1 cellular context compared by ENCODE assay signal in genomic region chr11:66315921-66316811, GRCh38.
TF ChIP-seq lines count a peak whose summit lies in the region.

No MANE protein-coding gene starts in this region.

TF ChIP-seq in GM23338, 12 proteins besides CTCF, POLR2A, EP300 and RAD21 (continued from another document):
- TF ChIP-seq, protein P1, sequence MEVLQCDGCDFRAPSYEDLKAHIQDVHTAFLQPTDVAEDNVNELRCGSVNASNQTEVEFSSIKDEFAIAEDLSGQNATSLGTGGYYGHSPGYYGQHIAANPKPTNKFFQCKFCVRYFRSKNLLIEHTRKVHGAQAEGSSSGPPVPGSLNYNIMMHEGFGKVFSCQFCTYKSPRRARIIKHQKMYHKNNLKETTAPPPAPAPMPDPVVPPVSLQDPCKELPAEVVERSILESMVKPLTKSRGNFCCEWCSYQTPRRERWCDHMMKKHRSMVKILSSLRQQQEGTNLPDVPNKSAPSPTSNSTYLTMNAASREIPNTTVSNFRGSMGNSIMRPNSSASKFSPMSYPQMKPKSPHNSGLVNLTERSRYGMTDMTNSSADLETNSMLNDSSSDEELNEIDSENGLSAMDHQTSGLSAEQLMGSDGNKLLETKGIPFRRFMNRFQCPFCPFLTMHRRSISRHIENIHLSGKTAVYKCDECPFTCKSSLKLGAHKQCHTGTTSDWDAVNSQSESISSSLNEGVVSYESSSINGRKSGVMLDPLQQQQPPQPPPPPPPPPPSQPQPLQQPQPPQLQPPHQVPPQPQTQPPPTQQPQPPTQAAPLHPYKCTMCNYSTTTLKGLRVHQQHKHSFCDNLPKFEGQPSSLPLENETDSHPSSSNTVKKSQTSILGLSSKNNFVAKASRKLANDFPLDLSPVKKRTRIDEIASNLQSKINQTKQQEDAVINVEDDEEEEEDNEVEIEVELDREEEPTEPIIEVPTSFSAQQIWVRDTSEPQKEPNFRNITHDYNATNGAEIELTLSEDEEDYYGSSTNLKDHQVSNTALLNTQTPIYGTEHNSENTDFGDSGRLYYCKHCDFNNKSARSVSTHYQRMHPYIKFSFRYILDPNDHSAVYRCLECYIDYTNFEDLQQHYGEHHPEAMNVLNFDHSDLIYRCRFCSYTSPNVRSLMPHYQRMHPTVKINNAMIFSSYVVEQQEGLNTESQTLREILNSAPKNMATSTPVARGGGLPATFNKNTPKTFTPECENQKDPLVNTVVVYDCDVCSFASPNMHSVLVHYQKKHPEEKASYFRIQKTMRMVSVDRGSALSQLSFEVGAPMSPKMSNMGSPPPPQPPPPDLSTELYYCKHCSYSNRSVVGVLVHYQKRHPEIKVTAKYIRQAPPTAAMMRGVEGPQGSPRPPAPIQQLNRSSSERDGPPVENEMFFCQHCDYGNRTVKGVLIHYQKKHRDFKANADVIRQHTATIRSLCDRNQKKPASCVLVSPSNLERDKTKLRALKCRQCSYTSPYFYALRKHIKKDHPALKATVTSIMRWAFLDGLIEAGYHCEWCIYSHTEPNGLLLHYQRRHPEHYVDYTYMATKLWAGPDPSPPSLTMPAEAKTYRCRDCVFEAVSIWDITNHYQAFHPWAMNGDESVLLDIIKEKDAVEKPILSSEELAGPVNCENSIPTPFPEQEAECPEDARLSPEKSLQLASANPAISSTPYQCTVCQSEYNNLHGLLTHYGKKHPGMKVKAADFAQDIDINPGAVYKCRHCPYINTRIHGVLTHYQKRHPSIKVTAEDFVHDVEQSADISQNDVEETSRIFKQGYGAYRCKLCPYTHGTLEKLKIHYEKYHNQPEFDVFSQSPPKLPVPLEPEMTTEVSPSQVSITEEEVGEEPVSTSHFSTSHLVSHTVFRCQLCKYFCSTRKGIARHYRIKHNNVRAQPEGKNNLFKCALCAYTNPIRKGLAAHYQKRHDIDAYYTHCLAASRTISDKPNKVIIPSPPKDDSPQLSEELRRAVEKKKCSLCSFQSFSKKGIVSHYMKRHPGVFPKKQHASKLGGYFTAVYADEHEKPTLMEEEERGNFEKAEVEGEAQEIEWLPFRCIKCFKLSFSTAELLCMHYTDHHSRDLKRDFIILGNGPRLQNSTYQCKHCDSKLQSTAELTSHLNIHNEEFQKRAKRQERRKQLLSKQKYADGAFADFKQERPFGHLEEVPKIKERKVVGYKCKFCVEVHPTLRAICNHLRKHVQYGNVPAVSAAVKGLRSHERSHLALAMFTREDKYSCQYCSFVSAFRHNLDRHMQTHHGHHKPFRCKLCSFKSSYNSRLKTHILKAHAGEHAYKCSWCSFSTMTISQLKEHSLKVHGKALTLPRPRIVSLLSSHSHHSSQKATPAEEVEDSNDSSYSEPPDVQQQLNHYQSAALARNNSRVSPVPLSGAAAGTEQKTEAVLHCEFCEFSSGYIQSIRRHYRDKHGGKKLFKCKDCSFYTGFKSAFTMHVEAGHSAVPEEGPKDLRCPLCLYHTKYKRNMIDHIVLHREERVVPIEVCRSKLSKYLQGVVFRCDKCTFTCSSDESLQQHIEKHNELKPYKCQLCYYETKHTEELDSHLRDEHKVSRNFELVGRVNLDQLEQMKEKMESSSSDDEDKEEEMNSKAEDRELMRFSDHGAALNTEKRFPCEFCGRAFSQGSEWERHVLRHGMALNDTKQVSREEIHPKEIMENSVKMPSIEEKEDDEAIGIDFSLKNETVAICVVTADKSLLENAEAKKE (CRISPR knock-in tag; IDR thresholded peaks at IDR 0.05) = no peak
